Comparison of ENCODE assay signal across 9 cellular contexts in the genomic region with DNA sequence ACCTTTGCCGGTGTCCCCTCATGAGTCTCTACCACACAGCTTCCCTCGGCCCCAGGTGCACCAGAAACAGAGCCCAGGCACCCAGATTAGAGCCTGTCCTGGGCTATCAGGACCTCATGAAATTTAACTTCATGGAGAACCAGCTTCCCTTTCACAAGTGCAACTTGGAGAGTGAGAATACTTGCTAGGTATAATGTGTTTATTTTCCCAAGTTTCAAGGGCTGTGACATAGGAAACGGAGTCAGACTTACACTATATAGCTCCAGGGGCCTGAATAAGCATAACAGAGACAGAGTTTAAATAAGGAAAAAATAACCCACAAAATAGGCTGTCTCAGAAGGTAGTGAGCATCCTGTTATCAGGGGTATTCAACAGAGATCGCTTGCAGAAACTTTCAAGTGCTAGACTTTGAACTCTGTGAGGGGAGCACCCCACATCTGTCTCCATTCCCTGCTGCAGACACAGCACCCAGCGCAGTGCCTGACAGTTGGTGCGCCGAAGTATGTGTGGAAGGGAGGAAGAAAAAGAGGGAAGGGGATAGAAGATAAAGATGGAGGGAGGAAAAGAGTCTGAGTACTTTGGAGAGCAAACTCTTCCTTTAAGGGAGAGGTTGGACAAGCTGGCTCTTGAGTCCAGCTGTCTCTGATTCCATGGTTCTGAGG.
DNase-seq lines count a peak whose midpoint lies in the region; ATAC-seq and TF ChIP-seq lines count a peak whose summit lies in the region.
"Had no signal": no experiment of that assay in that cellular context is flagged by ENCODE, and none has a peak within 500 bp of the region (broad histone marks: within the 10 kb centered on the region; RNA-seq: fewer than 3 reads in every experiment).

No MANE protein-coding gene starts in this region.

- no peak for ATAC-seq in activated CD8-positive, alpha-beta memory T cell treated with anti-CD3 and anti-CD28 coated beads, Interleukin-2, amount 10 ng/mL, durations not matched to agents 7 days and 5 days
- no peak for ATAC-seq in stimulated activated naive CD8-positive, alpha-beta T cell treated with anti-CD3 and anti-CD28 coated beads, Interleukin-15, amount 100 ng/mL, for 72 hours

- WGBS in thyroid gland, 2 donors: 81 to 83% methylated on average over 7 of the region's 7 CpGs

- H3K4me3 ChIP-seq in muscle layer of colon (ENCODE audit: low read depth in 1 of 2, low read length in 2 of 2) (peak overlapping the region in 1 of 2 donors; percentile 15), thyroid gland (replicated peaks in 1 of 3) (no peak overlapping the region)

- DNase-seq in activated CD8-positive, alpha-beta memory T cell treated with anti-CD3 and anti-CD28 coated beads, Interleukin-2, amount 50 U/mL, for 48 hours: peak; percentile 1
- DNase-seq in activated CD8-positive, alpha-beta memory T cell treated with anti-CD3 and anti-CD28 coated beads, Interleukin-2, amount 10 ng/mL, durations not matched to agents 7 days and 5 days: no peak
- DNase-seq in chondrocyte (ENCODE audit: low spot score): no peak
- DNase-seq in thyroid gland: no peak
- DNase-seq in activated naive CD4-positive, alpha-beta T cell treated with anti-CD3 and anti-CD28 coated beads, Interleukin-2, amount 10 ng/mL, durations not matched to agents 7 days and 5 days: no peak
- DNase-seq in activated naive CD8-positive, alpha-beta T cell treated with anti-CD3 and anti-CD28 coated beads for 36 hours: no peak
- no peak for DNase-seq in stimulated activated naive CD8-positive, alpha-beta T cell treated with anti-CD3 and anti-CD28 coated beads, Interleukin-15, amount 100 ng/mL, for 72 hours
- DNase-seq: small intestine had no signal

- peaks cover 30% of the 10 kb centered on the region for H3K27me3 Mint-ChIP-seq in activated CD8-positive, alpha-beta memory T cell treated with anti-CD3 and anti-CD28 coated beads, Interleukin-2, amount 10 ng/mL, durations not matched to agents 7 days and 5 days
- H3K27me3 Mint-ChIP-seq in chondrocyte (ENCODE audit: low read depth): peaks cover 20% of the 10 kb centered on the region
- peaks cover 77% of the 10 kb centered on the region for H3K27me3 Mint-ChIP-seq in activated naive CD4-positive, alpha-beta T cell treated with anti-CD3 and anti-CD28 coated beads, Interleukin-2, amount 10 ng/mL, durations not matched to agents 7 days and 5 days
- peaks cover 12% of the 10 kb centered on the region for H3K27me3 Mint-ChIP-seq in activated naive CD8-positive, alpha-beta T cell treated with anti-CD3 and anti-CD28 coated beads for 36 hours
- H3K27me3 Mint-ChIP-seq in stimulated activated naive CD8-positive, alpha-beta T cell treated with anti-CD3 and anti-CD28 coated beads, Interleukin-15, amount 100 ng/mL, for 72 hours: peaks cover 45% of the 10 kb centered on the region

- no peak for TF ChIP-seq POLR2A in thyroid gland (IDR thresholded peaks at IDR 0.05)

- H3K9me3 Mint-ChIP-seq in activated CD8-positive, alpha-beta memory T cell treated with anti-CD3 and anti-CD28 coated beads, Interleukin-2, amount 10 ng/mL, durations not matched to agents 7 days and 5 days (ENCODE audit: low read depth): no peaks in the 10 kb centered on the region
- no peaks in the 10 kb centered on the region for H3K9me3 Mint-ChIP-seq in chondrocyte (ENCODE audit: low read depth)
- H3K9me3 Mint-ChIP-seq in activated naive CD4-positive, alpha-beta T cell treated with anti-CD3 and anti-CD28 coated beads, Interleukin-2, amount 10 ng/mL, durations not matched to agents 7 days and 5 days: no peaks in the 10 kb centered on the region
- no peaks in the 10 kb centered on the region for H3K9me3 Mint-ChIP-seq in activated naive CD8-positive, alpha-beta T cell treated with anti-CD3 and anti-CD28 coated beads for 36 hours
- no peaks in the 10 kb centered on the region for H3K9me3 Mint-ChIP-seq in stimulated activated naive CD8-positive, alpha-beta T cell treated with anti-CD3 and anti-CD28 coated beads, Interleukin-15, amount 100 ng/mL, for 72 hours

- no peaks in the 10 kb centered on the region for H3K36me3 Mint-ChIP-seq in activated CD8-positive, alpha-beta memory T cell treated with anti-CD3 and anti-CD28 coated beads, Interleukin-2, amount 10 ng/mL, durations not matched to agents 7 days and 5 days
- no peaks in the 10 kb centered on the region for H3K36me3 Mint-ChIP-seq in chondrocyte (ENCODE audit: low read depth)
- H3K36me3 Mint-ChIP-seq in activated naive CD4-positive, alpha-beta T cell treated with anti-CD3 and anti-CD28 coated beads, Interleukin-2, amount 10 ng/mL, durations not matched to agents 7 days and 5 days: no peaks in the 10 kb centered on the region
- no peaks in the 10 kb centered on the region for H3K36me3 Mint-ChIP-seq in activated naive CD8-positive, alpha-beta T cell treated with anti-CD3 and anti-CD28 coated beads for 36 hours

- CTCF ChIA-PET in activated CD8-positive, alpha-beta memory T cell treated with anti-CD3 and anti-CD28 coated beads, Interleukin-2, amount 10 ng/mL, durations not matched to agents 7 days and 5 days (lab: Charles Lee): interaction anchor here (1.1 to 1.3 kb wide), 2 partner anchors 8 to 49 kb away, joined by 3 to 4 read pairs; no protein-coding TSS in a partner anchor
- CTCF ChIA-PET in activated naive CD4-positive, alpha-beta T cell treated with anti-CD3 and anti-CD28 coated beads, Interleukin-2, amount 10 ng/mL, durations not matched to agents 7 days and 5 days (lab: Charles Lee): interaction anchor here (1.4 kb wide), 1 partner anchor 12 kb away, joined by 3 read pairs; no protein-coding TSS in a partner anchor

- no peaks in the 10 kb centered on the region for H3K9me3 ChIP-seq in muscle layer of colon (ENCODE audit: low read length)
- H3K9me3 ChIP-seq in thyroid gland: no peaks in the 10 kb centered on the region

- no peak overlapping the region for H3K9ac ChIP-seq in muscle layer of colon (ENCODE audit: low read length)

- peaks cover 19% of the 10 kb centered on the region for H3K4me1 Mint-ChIP-seq in activated CD8-positive, alpha-beta memory T cell treated with anti-CD3 and anti-CD28 coated beads, Interleukin-2, amount 10 ng/mL, durations not matched to agents 7 days and 5 days
- peaks cover 35% of the 10 kb centered on the region for H3K4me1 Mint-ChIP-seq in chondrocyte (ENCODE audit: low read depth)
- peaks cover 23% of the 10 kb centered on the region for H3K4me1 Mint-ChIP-seq in activated naive CD4-positive, alpha-beta T cell treated with anti-CD3 and anti-CD28 coated beads, Interleukin-2, amount 10 ng/mL, durations not matched to agents 7 days and 5 days
- H3K4me1 Mint-ChIP-seq in activated naive CD8-positive, alpha-beta T cell treated with anti-CD3 and anti-CD28 coated beads for 36 hours: peaks cover 2% of the 10 kb centered on the region
- H3K4me1 Mint-ChIP-seq in stimulated activated naive CD8-positive, alpha-beta T cell treated with anti-CD3 and anti-CD28 coated beads, Interleukin-15, amount 100 ng/mL, for 72 hours: peaks cover 17% of the 10 kb centered on the region

- H3K36me3 ChIP-seq in muscle layer of colon (ENCODE audit: insufficient read depth, low read length) (no peaks in the 10 kb centered on the region), thyroid gland (no peaks in the 10 kb centered on the region)

- no peak overlapping the region for H3K27ac Mint-ChIP-seq in activated CD8-positive, alpha-beta memory T cell treated with anti-CD3 and anti-CD28 coated beads, Interleukin-2, amount 10 ng/mL, durations not matched to agents 7 days and 5 days
- H3K27ac Mint-ChIP-seq in chondrocyte (ENCODE audit: unreplicated experiment): peak overlapping the region; percentile 80
- H3K27ac Mint-ChIP-seq in activated naive CD4-positive, alpha-beta T cell treated with anti-CD3 and anti-CD28 coated beads, Interleukin-2, amount 10 ng/mL, durations not matched to agents 7 days and 5 days: no peak overlapping the region
- H3K27ac Mint-ChIP-seq in activated naive CD8-positive, alpha-beta T cell treated with anti-CD3 and anti-CD28 coated beads for 36 hours: no peak overlapping the region
- no peak overlapping the region for H3K27ac Mint-ChIP-seq in stimulated activated naive CD8-positive, alpha-beta T cell treated with anti-CD3 and anti-CD28 coated beads, Interleukin-15, amount 100 ng/mL, for 72 hours

- no peaks in the 10 kb centered on the region for H3K27me3 ChIP-seq in muscle layer of colon (ENCODE audit: control insufficient read depth in 1 of 2, insufficient read depth in 2 of 2, low read length in 2 of 2)
- H3K27me3 ChIP-seq in thyroid gland: no peaks in the 10 kb centered on the region

- H3K4me3 Mint-ChIP-seq in activated CD8-positive, alpha-beta memory T cell treated with anti-CD3 and anti-CD28 coated beads, Interleukin-2, amount 10 ng/mL, durations not matched to agents 7 days and 5 days: no peak overlapping the region
- no peak overlapping the region for H3K4me3 Mint-ChIP-seq in chondrocyte (ENCODE audit: unreplicated experiment)
- no peak overlapping the region for H3K4me3 Mint-ChIP-seq in activated naive CD4-positive, alpha-beta T cell treated with anti-CD3 and anti-CD28 coated beads, Interleukin-2, amount 10 ng/mL, durations not matched to agents 7 days and 5 days
- H3K4me3 Mint-ChIP-seq in activated naive CD8-positive, alpha-beta T cell treated with anti-CD3 and anti-CD28 coated beads for 36 hours: no peak overlapping the region
- H3K4me3 Mint-ChIP-seq in stimulated activated naive CD8-positive, alpha-beta T cell treated with anti-CD3 and anti-CD28 coated beads, Interleukin-15, amount 100 ng/mL, for 72 hours: no peak overlapping the region

- no peak for TF ChIP-seq CTCF in chondrocyte (IDR thresholded peaks at IDR 0.05)
- no peak for TF ChIP-seq CTCF in thyroid gland (IDR thresholded peaks at IDR 0.05)

- H3K27ac ChIP-seq in muscle layer of colon (ENCODE audit: low read depth, low read length): peak overlapping the region; percentile 18
- peak overlapping the region in 2 of 3 donors; percentile 15 to 36 for H3K27ac ChIP-seq in thyroid gland

- H3K4me1 ChIP-seq in muscle layer of colon (ENCODE audit: insufficient read depth, low read length): peaks cover 35% of the 10 kb centered on the region
- peaks cover 32 to 59% of the 10 kb centered on the region in 2 donors for H3K4me1 ChIP-seq in thyroid gland

- intact Hi-C loops in thyroid gland (cut with DNase I): no loop called here
